ENCODE assay signal across 1 cellular context in genomic region chr6:158627168-158627939, GRCh38.
TF ChIP-seq lines count a peak whose summit lies in the region.

No MANE protein-coding gene starts in this region.

TF ChIP-seq in IMR-90, 13 proteins besides CTCF, POLR2A, EP300 and RAD21:
- TF ChIP-seq MAFK (IDR thresholded peaks at IDR 0.05; ENCODE audit: low read depth, low read length) = no peak
- no peak for TF ChIP-seq BHLHE40 (IDR thresholded peaks at IDR 0.05; ENCODE audit: low read depth, low read length)
- no peak for TF ChIP-seq NFE2L2 (IDR thresholded peaks at IDR 0.05; ENCODE audit: low read depth, low read length)
- TF ChIP-seq, protein P1, sequence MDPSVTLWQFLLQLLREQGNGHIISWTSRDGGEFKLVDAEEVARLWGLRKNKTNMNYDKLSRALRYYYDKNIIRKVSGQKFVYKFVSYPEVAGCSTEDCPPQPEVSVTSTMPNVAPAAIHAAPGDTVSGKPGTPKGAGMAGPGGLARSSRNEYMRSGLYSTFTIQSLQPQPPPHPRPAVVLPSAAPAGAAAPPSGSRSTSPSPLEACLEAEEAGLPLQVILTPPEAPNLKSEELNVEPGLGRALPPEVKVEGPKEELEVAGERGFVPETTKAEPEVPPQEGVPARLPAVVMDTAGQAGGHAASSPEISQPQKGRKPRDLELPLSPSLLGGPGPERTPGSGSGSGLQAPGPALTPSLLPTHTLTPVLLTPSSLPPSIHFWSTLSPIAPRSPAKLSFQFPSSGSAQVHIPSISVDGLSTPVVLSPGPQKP (IDR thresholded peaks at IDR 0.05; ENCODE audit: borderline replicate concordance, low read depth, low read length) = no peak
- no peak for TF ChIP-seq FOS (IDR thresholded peaks at IDR 0.05; ENCODE audit: low read depth, low read length)
- no peak for TF ChIP-seq SMC3 (IDR thresholded peaks at IDR 0.05; ENCODE audit: low read depth, low read length)
- TF ChIP-seq, protein P2, sequence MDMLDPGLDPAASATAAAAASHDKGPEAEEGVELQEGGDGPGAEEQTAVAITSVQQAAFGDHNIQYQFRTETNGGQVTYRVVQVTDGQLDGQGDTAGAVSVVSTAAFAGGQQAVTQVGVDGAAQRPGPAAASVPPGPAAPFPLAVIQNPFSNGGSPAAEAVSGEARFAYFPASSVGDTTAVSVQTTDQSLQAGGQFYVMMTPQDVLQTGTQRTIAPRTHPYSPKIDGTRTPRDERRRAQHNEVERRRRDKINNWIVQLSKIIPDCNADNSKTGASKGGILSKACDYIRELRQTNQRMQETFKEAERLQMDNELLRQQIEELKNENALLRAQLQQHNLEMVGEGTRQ (IDR thresholded peaks at IDR 0.05; ENCODE audit: low read depth, low read length) = no peak
- TF ChIP-seq RCOR1 (IDR thresholded peaks at IDR 0.05; ENCODE audit: insufficient replicate concordance, low read length) = no peak
- no peak for TF ChIP-seq MAZ (IDR thresholded peaks at IDR 0.05; ENCODE audit: borderline replicate concordance, low read depth, low read length)
- no peak for TF ChIP-seq MXI1 (IDR thresholded peaks at IDR 0.05; ENCODE audit: borderline replicate concordance, low read depth, low read length)
- TF ChIP-seq RFX5 (IDR thresholded peaks at IDR 0.05; ENCODE audit: low read depth, low read length) = no peak
- no peak for TF ChIP-seq CEBPB (IDR thresholded peaks at IDR 0.05; ENCODE audit: low read depth, low read length)
- TF ChIP-seq CHD1 (IDR thresholded peaks at IDR 0.05; ENCODE audit: low read depth, low read length) = no peak
TF ChIP-seq in IMR-90: peak in this region for 0.
